ENCODE assay signal across 20 cellular contexts in the genomic region with DNA sequence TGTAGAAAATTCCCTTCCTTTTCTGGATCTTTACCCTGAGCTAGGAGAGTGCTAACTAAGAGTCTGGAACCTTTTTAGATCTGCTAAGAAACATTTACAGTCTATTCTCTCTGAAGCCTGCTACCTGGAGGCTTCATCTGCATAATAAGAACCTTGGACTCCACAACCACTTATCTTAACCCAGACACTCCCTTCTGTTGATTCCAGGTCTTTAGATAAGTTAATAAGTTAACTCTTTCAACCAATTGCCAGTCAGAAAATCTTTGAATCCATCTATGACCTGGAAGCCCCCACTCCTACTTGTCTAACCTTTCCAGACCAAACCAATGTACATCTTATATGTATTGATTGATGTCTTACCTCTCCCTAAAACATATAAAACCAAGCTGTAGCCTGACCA.
"Had no signal": no experiment of that assay in that cellular context is flagged by ENCODE, and none has a peak within 500 bp of the region (broad histone marks: within the 10 kb centered on the region; RNA-seq: fewer than 3 reads in every experiment).

No MANE protein-coding gene starts in this region.

- H3K4me2 ChIP-seq: neural progenitor cell had no signal

- DNase-seq: dermis blood vessel endothelial cell; effector memory CD4-positive, alpha-beta T cell; erythroblast; esophagus squamous epithelium; foreskin melanocyte; left ventricle myocardium superior; lower lobe of right lung; naive B cell; right cardiac atrium; sigmoid colon; spleen; stimulated activated CD4-positive, alpha-beta T cell treated with anti-CD3 and anti-CD28 coated beads, Interleukin-4, amount 100 ng/mL, for 4 hours; stimulated activated naive CD8-positive, alpha-beta T cell treated with anti-CD3 and anti-CD28 coated beads, Interleukin-15, Interleukin-2, amounts not matched to agents 100 U/mL and 50 U/mL, for 24 hours; substantia nigra; testis; tibial artery; upper lobe of left lung had no signal

- H3K9ac ChIP-seq: neural progenitor cell had no signal

- H3K36me3 ChIP-seq: esophagus squamous epithelium, lower lobe of right lung, neural progenitor cell, prostate gland, sigmoid colon, spleen, tibial artery, upper lobe of left lung had no signal

- H3K27ac ChIP-seq: coronary artery, esophagus squamous epithelium, lower lobe of right lung, neural progenitor cell, prostate gland, sigmoid colon, spleen, testis, tibial artery, upper lobe of left lung had no signal

- H3K27me3 ChIP-seq: esophagus squamous epithelium, neural progenitor cell, sigmoid colon, spleen, testis, tibial artery, upper lobe of left lung had no signal

- H3K4me3 ChIP-seq: coronary artery, esophagus squamous epithelium, lower lobe of right lung, neural progenitor cell, prostate gland, sigmoid colon, spleen, testis, tibial artery, upper lobe of left lung had no signal

- H3K9me3 ChIP-seq: esophagus squamous epithelium, lower lobe of right lung, prostate gland, sigmoid colon, spleen, testis, tibial artery, upper lobe of left lung had no signal

- H2AFZ ChIP-seq: neural progenitor cell had no signal

- H3K4me1 ChIP-seq: esophagus squamous epithelium, lower lobe of right lung, neural progenitor cell, prostate gland, sigmoid colon, spleen, testis, tibial artery, upper lobe of left lung had no signal
